9 cellular contexts compared by ENCODE assay signal in the genomic region with DNA sequence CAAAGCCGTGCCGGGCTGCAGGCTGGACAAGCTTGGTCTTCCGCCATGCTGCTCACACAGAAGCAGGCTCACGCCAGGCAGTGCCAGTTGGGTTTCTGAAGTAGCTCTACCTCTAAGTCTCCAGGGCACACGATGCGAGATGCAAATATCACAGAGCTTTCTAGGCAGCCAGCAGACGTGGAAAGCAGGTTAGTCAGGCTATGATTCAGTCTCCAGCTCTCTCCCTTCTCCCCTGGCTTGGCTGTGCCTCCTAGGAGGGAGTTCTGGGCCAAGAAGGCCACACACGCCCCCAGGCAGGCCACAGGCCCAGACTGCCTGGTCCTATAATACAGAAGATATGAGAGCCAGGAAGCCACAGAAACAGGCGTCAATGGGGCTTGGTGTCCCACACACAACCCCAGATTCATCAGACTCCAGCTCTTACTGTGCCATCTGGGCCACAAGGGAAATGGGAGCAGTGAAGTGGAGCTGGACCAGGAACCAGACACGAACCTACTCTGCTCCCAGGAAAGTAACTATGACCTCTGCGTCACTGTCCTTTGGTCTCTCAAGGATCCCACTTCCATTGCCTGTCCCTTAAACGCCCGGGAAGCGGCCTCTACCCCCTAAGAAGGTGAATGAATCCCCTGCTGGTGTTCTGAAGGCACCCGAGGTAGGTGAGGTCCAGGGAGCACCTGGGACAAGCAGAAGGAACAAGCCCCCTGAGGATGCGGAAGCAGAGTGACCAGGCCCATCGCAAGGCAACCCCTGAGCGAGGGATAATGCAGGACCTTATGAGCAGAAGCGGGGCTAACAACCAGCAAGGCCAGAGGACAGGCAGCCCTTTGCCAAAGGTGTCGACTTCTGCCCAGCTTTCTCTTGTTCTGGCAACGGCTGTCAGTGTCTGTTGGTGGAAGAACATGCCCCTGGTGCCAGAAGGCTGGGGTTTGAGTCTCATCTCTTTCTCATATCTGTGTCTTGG.
A peak's percentile ranks its signal among the peaks of the same experiment; 100 is the strongest.
DNase-seq lines count a peak whose midpoint lies in the region; TF ChIP-seq lines count a peak whose summit lies in the region.
"Had no signal": no experiment of that assay in that cellular context is flagged by ENCODE, and none has a peak within 500 bp of the region (broad histone marks: within the 10 kb centered on the region; RNA-seq: fewer than 3 reads in every experiment).

No MANE protein-coding gene starts in this region.

- in situ Hi-C loops in GM13977 (cut with MboI; ENCODE audit: low pct_unique_long_range_greater_than_20kb, low sequenced_read_pairs, unreplicated experiment), result no loop called here

- CTCF ChIA-PET in SK-N-SH (lab: Yijun Ruan, JAX), result interaction anchor here (0.6 kb wide), 1 partner anchor 189 kb away, joined by 4 read pairs; a partner anchor contains a TSS

- H3K9me2 ChIP-seq in SK-N-SH, result no peaks in the 10 kb centered on the region

- H3K4me2 ChIP-seq in SK-N-SH, result no peak overlapping the region

- H3K4me1 ChIP-seq in SK-N-SH (ENCODE audit: control insufficient read depth in 1 of 2, insufficient read depth in 2 of 2, low read depth in 1 of 2, low read length in 1 of 2), result peaks cover 11 to 13% of the 10 kb centered on the region in 2 experiments; a peak in 2 of 4 replicates

- TF ChIP-seq RAD21 in SK-N-SH (IDR thresholded peaks at IDR 0.05; ENCODE audit: low read length), result no peak

- TF ChIP-seq CTCF in GM12865 (IDR thresholded peaks at IDR 0.05; ENCODE audit: insufficient read depth, low read depth, low read length, missing control alignments) (no peak), SK-N-SH (IDR thresholded peaks at IDR 0.05) (no peak), fibroblast of the aortic adventitia (IDR thresholded peaks at IDR 0.05; ENCODE audit: insufficient read depth, low read length) (no peak), GM13977 (IDR thresholded peaks at IDR 0.05; ENCODE audit: extremely low read depth, insufficient read depth, missing control alignments) (no peak)

- H3K79me2 ChIP-seq in SK-N-SH (ENCODE audit: insufficient read depth), result no peaks in the 10 kb centered on the region

- H2AFZ ChIP-seq in SK-N-SH (ENCODE audit: low read depth), result no peak overlapping the region

- H3F3A ChIP-seq in SK-N-SH (replicated peaks; ENCODE audit: insufficient read depth), result peaks cover 4% of the 10 kb centered on the region

- H4K20me1 ChIP-seq in SK-N-SH (ENCODE audit: insufficient read depth), result no peaks in the 10 kb centered on the region

- no peak overlapping the region for H3K27ac ChIP-seq in SK-N-SH (ENCODE audit: low read depth in 2 of 2, low read length in 1 of 2)

- peak; percentile 80 for DNase-seq in GM12865 (ENCODE audit: low read depth)
- no peak for DNase-seq in SK-N-SH
- peak; percentile 56 for DNase-seq in fibroblast of the aortic adventitia (ENCODE audit: low read depth)
- DNase-seq in stimulated activated CD4-positive, alpha-beta T cell treated with anti-CD3 and anti-CD28 coated beads, Interleukin-2, amount 100 ng/mL, for 48 hours, result peak; percentile 23 to 24
- DNase-seq in NCI-H187 treated with DMSO at 0.1 percent for 48 hours (lab: John Stamatoyannopoulos, UW), result no peak
- no peak for DNase-seq in putamen (ENCODE audit: low spot score)
- no peak for DNase-seq in GM13977 (ENCODE audit: low spot score)
- DNase-seq in NCI-H524 (lab: John Stamatoyannopoulos, UW), result no peak

- no peak overlapping the region for H3K9ac ChIP-seq in SK-N-SH

- H3K36me3 ChIP-seq in SK-N-SH (replicated peaks in 1 of 2; ENCODE audit: control insufficient read depth in 1 of 2, insufficient read depth in 2 of 2, low read length in 1 of 2), result no peaks in the 10 kb centered on the region

- H3K27me3 ChIP-seq in SK-N-SH (ENCODE audit: insufficient read depth), result no peaks in the 10 kb centered on the region

- H3K4me3 ChIP-seq in GM12865 (ENCODE audit: low read depth, low read length) (peak overlapping the region; percentile 75), SK-N-SH (ENCODE audit: low read depth in 2 of 2, low read length in 1 of 2) (no peak overlapping the region), fibroblast of the aortic adventitia (ENCODE audit: low read depth, low read length) (no peak overlapping the region)
- H3K4me3 ChIP-seq: K562 had no signal

- no peaks in the 10 kb centered on the region for H3K9me3 ChIP-seq in SK-N-SH

- 84% methylated on average over 15 of the region's 21 CpGs for WGBS in SK-N-SH (ENCODE audit: low lambda C conversion rate)

- POLR2A ChIA-PET in SK-N-SH (lab: Yijun Ruan, JAX), result no interaction called here

- no peak for TF ChIP-seq EP300 in SK-N-SH (IDR thresholded peaks at IDR 0.05; ENCODE audit: borderline replicate concordance in 1 of 2, low read depth in 1 of 2, low read length in 1 of 2)

TF ChIP-seq in SK-N-SH, 30 proteins besides CTCF, POLR2A, EP300 and RAD21:
- peak; percentile 20; the same call in 1 of the 2 replicates for TF ChIP-seq FOSL2 (IDR thresholded peaks at IDR 0.05; ENCODE audit: borderline replicate concordance, low read depth)
- TF ChIP-seq, protein P1, sequence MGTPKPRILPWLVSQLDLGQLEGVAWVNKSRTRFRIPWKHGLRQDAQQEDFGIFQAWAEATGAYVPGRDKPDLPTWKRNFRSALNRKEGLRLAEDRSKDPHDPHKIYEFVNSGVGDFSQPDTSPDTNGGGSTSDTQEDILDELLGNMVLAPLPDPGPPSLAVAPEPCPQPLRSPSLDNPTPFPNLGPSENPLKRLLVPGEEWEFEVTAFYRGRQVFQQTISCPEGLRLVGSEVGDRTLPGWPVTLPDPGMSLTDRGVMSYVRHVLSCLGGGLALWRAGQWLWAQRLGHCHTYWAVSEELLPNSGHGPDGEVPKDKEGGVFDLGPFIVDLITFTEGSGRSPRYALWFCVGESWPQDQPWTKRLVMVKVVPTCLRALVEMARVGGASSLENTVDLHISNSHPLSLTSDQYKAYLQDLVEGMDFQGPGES (IDR thresholded peaks at IDR 0.05; ENCODE audit: low read depth, low read length), result no peak

Comparison
In these comparisons a context has a peak if more than half of its experiments do, and no peak if none do; other contexts are left out.
1. DNase-seq: peak in GM12865 (single experiment), fibroblast of the aortic adventitia (single experiment) and stimulated activated CD4-positive, alpha-beta T cell treated with anti-CD3 and anti-CD28 coated beads, Interleukin-2, amount 100 ng/mL, for 48 hours (2 of 2); none in SK-N-SH (single experiment), NCI-H187 treated with DMSO at 0.1 percent for 48 hours (single experiment), putamen (single experiment), GM13977 (single experiment) and NCI-H524 (0 of 2).